Comparison of ENCODE assay signal across 16 cellular contexts in genomic region chr2:44285237-44285636, GRCh38. TPM values are rescaled to one million over a fixed set of nuclear protein-coding genes. Genes with fewer than 3 reads are reported as not detected.
DNase-seq lines count a peak whose midpoint lies in the region; ATAC-seq, FAIRE-seq and TF ChIP-seq lines count a peak whose summit lies in the region.
"Had no signal": no experiment of that assay in that cellular context is flagged by ENCODE, and none has a peak within 500 bp of the region (broad histone marks: within the 10 kb centered on the region; RNA-seq: fewer than 3 reads in every experiment).

No MANE protein-coding gene starts in this region.

- H3K27ac Mint-ChIP-seq in stimulated activated naive CD8-positive, alpha-beta T cell treated with anti-CD3 and anti-CD28 coated beads, Interleukin-15, amount 100 ng/mL, for 72 hours: no peak overlapping the region
- H3K27ac Mint-ChIP-seq: CD4-positive, CD25-positive, alpha-beta regulatory T cell; GM23338 had no signal

- H3K4me3 ChIP-seq in Panc1 (ENCODE audit: low read depth in 2 of 2, low read length in 2 of 2): no peak overlapping the region
- no peak overlapping the region for H3K4me3 ChIP-seq in fibroblast of villous mesenchyme (ENCODE audit: low read depth, low read length)
- H3K4me3 ChIP-seq in mucosa of descending colon: no peak overlapping the region
- H3K4me3 ChIP-seq: BLaER1 treated with 17β-estradiol and CSF1 and Interleukin-3, amounts not matched to agents 10 nM and 100 nM; GM12878; GM23338 had no signal

- no peak for DNase-seq in Panc1 (ENCODE audit: low read depth, low spot score)
- DNase-seq in fibroblast of villous mesenchyme (ENCODE audit: low read depth): peak; percentile 48
- DNase-seq in mucosa of descending colon: no peak
- DNase-seq in stimulated activated naive CD8-positive, alpha-beta T cell treated with anti-CD3 and anti-CD28 coated beads, Interleukin-15, amount 100 ng/mL, for 72 hours: no peak
- no peak for DNase-seq in GM19239 (ENCODE audit: insufficient read length, low spot score)
- DNase-seq: CD4-positive, CD25-positive, alpha-beta regulatory T cell; DMS79; H7; IMR-90 had no signal

- H3K4me1 ChIP-seq in Panc1 (ENCODE audit: control insufficient read depth, insufficient read depth, low read length) (no peaks in the 10 kb centered on the region), mucosa of descending colon (ENCODE audit: low read depth) (peaks cover 2% of the 10 kb centered on the region)

- in situ Hi-C loops in Panc1 (cut with HindIII; ENCODE audit: low pct_unique_long_range_greater_than_20kb, low sequenced_read_pairs): no loop called here

- TF ChIP-seq CTCF in Panc1 (IDR thresholded peaks at IDR 0.05): no peak
- TF ChIP-seq CTCF in fibroblast of villous mesenchyme (IDR thresholded peaks at IDR 0.05; ENCODE audit: insufficient read depth, low read depth, low read length): no peak
- no peak for TF ChIP-seq CTCF in mucosa of descending colon (IDR thresholded peaks at IDR 0.05)

- FAIRE-seq in GM19239 (lab: Jason Lieb, UNC): no peak
- FAIRE-seq: GM12878, GM18507 had no signal

- BruUV-seq in Panc1 (replicated peaks; lab: Mats Ljungman, UMichigan): no TSS peak

- H3K27me3 ChIP-seq in Panc1 (ENCODE audit: control insufficient read depth, insufficient read depth, low read length): no peaks in the 10 kb centered on the region
- H3K27me3 ChIP-seq: BLaER1 treated with 17β-estradiol and CSF1 and Interleukin-3, amounts not matched to agents 10 nM and 100 nM had no signal

- intact Hi-C loops in Panc1 (cut with micrococcal nuclease; ENCODE audit: unreplicated experiment): no loop called here
- intact Hi-C loops in mucosa of descending colon (cut with DNase I, micrococcal nuclease): no loop called here

- no peak overlapping the region for H3K4me3 Mint-ChIP-seq in stimulated activated naive CD8-positive, alpha-beta T cell treated with anti-CD3 and anti-CD28 coated beads, Interleukin-15, amount 100 ng/mL, for 72 hours
- H3K4me3 Mint-ChIP-seq: CD4-positive, CD25-positive, alpha-beta regulatory T cell; GM23338 had no signal

- POLR2A ChIA-PET in Panc1 (lab: Charles Lee): no interaction called here

- H3K27ac ChIP-seq in Panc1 (ENCODE audit: low read length): peak overlapping the region; percentile 18; the same call in 1 of the 2 replicates
- H3K27ac ChIP-seq: BLaER1 treated with 17β-estradiol and CSF1 and Interleukin-3, amounts not matched to agents 10 nM and 100 nM had no signal

- CTCF ChIA-PET in Panc1 (lab: Charles Lee): no interaction called here

- H3K9me3 ChIP-seq in Panc1 (ENCODE audit: control insufficient read depth, insufficient read depth, low read depth, low read length): no peaks in the 10 kb centered on the region
- H3K9me3 ChIP-seq in mucosa of descending colon: no peaks in the 10 kb centered on the region
- H3K9me3 ChIP-seq: BLaER1 treated with 17β-estradiol and CSF1 and Interleukin-3, amounts not matched to agents 10 nM and 100 nM had no signal

- H3K9me3 Mint-ChIP-seq in stimulated activated naive CD8-positive, alpha-beta T cell treated with anti-CD3 and anti-CD28 coated beads, Interleukin-15, amount 100 ng/mL, for 72 hours: no peaks in the 10 kb centered on the region
- H3K9me3 Mint-ChIP-seq: CD4-positive, CD25-positive, alpha-beta regulatory T cell; GM23338 had no signal

- H3K36me3 ChIP-seq in Panc1 (ENCODE audit: control insufficient read depth, insufficient read depth, low read length) (no peaks in the 10 kb centered on the region), mucosa of descending colon (ENCODE audit: low read depth) (no peaks in the 10 kb centered on the region)
- H3K36me3 ChIP-seq: BLaER1 treated with 17β-estradiol and CSF1 and Interleukin-3, amounts not matched to agents 10 nM and 100 nM had no signal

- ATAC-seq in Panc1: no peak
- ATAC-seq in mucosa of descending colon: peak; percentile 90
- no peak for ATAC-seq in HG03460 (IDR thresholded peaks at IDR 0.05; ENCODE audit: unreplicated experiment)
- no peak for ATAC-seq in stimulated activated naive CD8-positive, alpha-beta T cell treated with anti-CD3 and anti-CD28 coated beads, Interleukin-15, amount 100 ng/mL, for 72 hours
- ATAC-seq: GM12878, GM23338 had no signal

- no peaks in the 10 kb centered on the region for H3K27me3 Mint-ChIP-seq in stimulated activated naive CD8-positive, alpha-beta T cell treated with anti-CD3 and anti-CD28 coated beads, Interleukin-15, amount 100 ng/mL, for 72 hours

- no peaks in the 10 kb centered on the region for H3K4me1 Mint-ChIP-seq in stimulated activated naive CD8-positive, alpha-beta T cell treated with anti-CD3 and anti-CD28 coated beads, Interleukin-15, amount 100 ng/mL, for 72 hours
- H3K4me1 Mint-ChIP-seq: CD4-positive, CD25-positive, alpha-beta regulatory T cell had no signal

RNA-seq across cellular contexts. Expression of gene SLC3A1, which starts 10.0 kb away (rescaled TPM):
- total RNA-seq in Panc1 (2021; ENCODE audit: unreplicated experiment) (0.26 TPM), fibroblast of villous mesenchyme (under 0.01 and 0.32 TPM in 2 replicates), mucosa of descending colon (100 to 1,000 TPM in 1 of 3 donors, 10 to 100 TPM in 2; 28.1 to 101 (median 64.1) TPM)
- not detected for polyA plus RNA-seq in Panc1 (2012; ENCODE audit: insufficient read length)
- total RNA-seq: A673, G401, GM12878, H7, IMR-90 had no signal
- polyA plus RNA-seq: IMR-90 had no signal

Comparison
In these comparisons a context has a peak if more than half of its experiments do, and no peak if none do; other contexts are left out.
1. RNA of gene SLC3A1, which starts 10.0 kb away (total RNA-seq): 28.1 to 101 TPM in mucosa of descending colon; 0.26 TPM in Panc1 (single experiment) and under 0.01 to 0.32 TPM in fibroblast of villous mesenchyme; every median in the first group is over 10 times any median in the second.